In the genomic region with DNA sequence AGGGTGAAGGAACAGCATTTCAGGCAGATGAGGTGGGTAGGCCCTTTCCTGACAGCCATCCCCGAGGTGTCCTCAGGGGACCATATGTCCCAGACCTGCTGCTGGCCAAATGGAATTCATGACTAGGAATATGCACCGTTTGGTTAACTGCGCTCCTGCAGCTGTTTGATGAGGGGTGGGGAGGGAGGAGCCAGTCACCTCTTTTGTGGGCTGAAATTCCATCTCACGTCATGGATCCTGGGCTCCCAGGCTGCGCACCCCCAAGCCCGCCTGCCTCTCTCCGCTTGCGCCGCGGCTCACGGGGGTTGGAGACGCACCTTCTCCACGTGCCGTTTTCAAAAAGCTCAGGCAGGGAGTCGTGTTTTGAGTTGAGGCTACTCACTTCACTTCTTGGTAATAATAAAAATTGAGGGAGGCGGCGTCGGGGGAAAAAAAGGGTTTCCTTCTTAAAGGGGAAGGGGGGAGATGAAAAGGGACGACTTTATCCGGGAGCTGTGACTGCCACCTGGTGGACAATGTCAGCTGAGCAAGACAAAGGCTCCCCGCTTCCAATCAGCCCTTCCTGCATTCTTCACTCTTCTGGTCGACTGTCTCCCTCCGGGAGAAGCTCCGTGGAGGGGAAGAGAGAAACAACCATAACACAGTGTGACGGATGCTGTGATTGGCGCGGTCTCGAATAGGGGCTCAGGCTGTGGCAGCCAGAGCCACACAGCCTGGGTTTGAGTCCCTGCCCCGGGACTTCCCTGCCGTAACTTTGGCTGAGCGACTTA, we compare ENCODE assay signal across 8 cellular contexts.
DNase-seq lines count a peak whose midpoint lies in the region; ATAC-seq, FAIRE-seq and TF ChIP-seq lines count a peak whose summit lies in the region.

No MANE protein-coding gene starts in this region.

- ATAC-seq in HG02973 (IDR thresholded peaks at IDR 0.05; ENCODE audit: unreplicated experiment) (peak; percentile 69), HG03565 (IDR thresholded peaks at IDR 0.05; ENCODE audit: unreplicated experiment) (no peak)
- ATAC-seq in central memory CD8-positive, alpha-beta T cell (replicated peaks; ENCODE audit: extremely low read depth, poor library complexity, severe bottlenecking), result peak; percentile 54

- no peaks in the 10 kb centered on the region for H3K9me3 Mint-ChIP-seq in central memory CD8-positive, alpha-beta T cell

- no peak overlapping the region for H3K27ac Mint-ChIP-seq in central memory CD8-positive, alpha-beta T cell (ENCODE audit: low read depth)

- POLR2A ChIA-PET in GM10248 (lab: Yijun Ruan, JAX), result no interaction called here

- H3K36me3 Mint-ChIP-seq in central memory CD8-positive, alpha-beta T cell (ENCODE audit: insufficient read depth), result no peaks in the 10 kb centered on the region

- peak; percentile 93 for FAIRE-seq in islet of Langerhans (lab: Jason Lieb, UNC)

- peak; percentile 87 for DNase-seq in GM10248 (ENCODE audit: extremely low spot score)
- DNase-seq in NCI-H2196 treated with DMSO at 0.1 percent for 48 hours (lab: John Stamatoyannopoulos, UW; ENCODE audit: unreplicated experiment), result peak; percentile 70
- peak; percentile 57 for DNase-seq in activated CD4-positive, CD25-positive, alpha-beta regulatory T cell treated with anti-CD3 and anti-CD28 coated beads, Interleukin-2, amount 50 U/mL, for 16 hours (ENCODE audit: low read depth, low spot score)
- DNase-seq in central memory CD8-positive, alpha-beta T cell (ENCODE audit: low spot score in 2 of 2), result peak; percentile 45 to 61
- peak; percentile 54 to 74 for DNase-seq in stimulated activated CD4-positive, alpha-beta T cell treated with anti-CD3 and anti-CD28 coated beads, Interleukin-12 subunit alpha, Interleukin-12 subunit beta, amount 100 ng/mL, for 24 hours (ENCODE audit: low read depth in 2 of 2)

- peak; percentile 72 for TF ChIP-seq CTCF in GM10248 (IDR thresholded peaks at IDR 0.05; ENCODE audit: control extremely low read depth, extremely low read depth, low read depth, missing control alignments)

- CTCF ChIA-PET in GM10248 (lab: Yijun Ruan, JAX), result interaction anchor here (0.6 to 11.3 kb wide), 45 partner anchors 8 to 680 kb away, joined by 3 to 247 read pairs (median 4); partner anchors contain the start of genes BOD1 and CPEB4

- peak overlapping the region; percentile 45 for H3K4me3 Mint-ChIP-seq in central memory CD8-positive, alpha-beta T cell

- peaks cover 6% of the 10 kb centered on the region for H3K4me1 Mint-ChIP-seq in central memory CD8-positive, alpha-beta T cell

- peaks cover 44% of the 10 kb centered on the region for H3K27me3 Mint-ChIP-seq in central memory CD8-positive, alpha-beta T cell
